Comparison of ENCODE assay signal across 9 cellular contexts in genomic region chr3:192494176-192494575, GRCh38.
DNase-seq lines count a peak whose midpoint lies in the region; ATAC-seq and TF ChIP-seq lines count a peak whose summit lies in the region.
"Had no signal": no experiment of that assay in that cellular context is flagged by ENCODE, and none has a peak within 500 bp of the region (broad histone marks: within the 10 kb centered on the region; RNA-seq: fewer than 3 reads in every experiment).

No MANE protein-coding gene starts in this region.

- H3K9me3 ChIP-seq in BLaER1 = no peaks in the 10 kb centered on the region

- no peak overlapping the region for H3K4me3 ChIP-seq in BLaER1

- H3K27me3 ChIP-seq in BLaER1 = no peaks in the 10 kb centered on the region

- H3K9me3 Mint-ChIP-seq in activated CD4-positive, alpha-beta T cell treated with anti-CD3 and anti-CD28 coated beads, Interleukin-2, amount 10 ng/mL, durations not matched to agents 7 days and 5 days = no peaks in the 10 kb centered on the region

- H3K4me2 ChIP-seq in BLaER1 = peak overlapping the region; percentile 57

- H3K36me3 Mint-ChIP-seq in activated CD4-positive, alpha-beta T cell treated with anti-CD3 and anti-CD28 coated beads, Interleukin-2, amount 10 ng/mL, durations not matched to agents 7 days and 5 days (ENCODE audit: low read depth) = no peaks in the 10 kb centered on the region

- DNase-seq in activated CD4-positive, alpha-beta T cell treated with anti-CD3 and anti-CD28 coated beads, Interleukin-2, amount 10 ng/mL, durations not matched to agents 7 days and 5 days = no peak
- DNase-seq in hepatic stellate cell (ENCODE audit: low spot score) = no peak
- DNase-seq in SHP77 treated with DMSO at 0.1 percent for 48 hours (lab: John Stamatoyannopoulos, UW) = no peak
- no peak for DNase-seq in NCI-H526 treated with DMSO at 0.1 percent for 48 hours (lab: John Stamatoyannopoulos, UW)
- DNase-seq: NCI-H446 treated with DMSO at 0.1 percent for 48 hours had no signal

- H3K27ac Mint-ChIP-seq in activated CD4-positive, alpha-beta T cell treated with anti-CD3 and anti-CD28 coated beads, Interleukin-2, amount 10 ng/mL, durations not matched to agents 7 days and 5 days = no peak overlapping the region

- H3K27me3 Mint-ChIP-seq in activated CD4-positive, alpha-beta T cell treated with anti-CD3 and anti-CD28 coated beads, Interleukin-2, amount 10 ng/mL, durations not matched to agents 7 days and 5 days = no peaks in the 10 kb centered on the region

- H3K4me1 ChIP-seq in BLaER1 = peaks cover 14% of the 10 kb centered on the region

- no peak overlapping the region for H3K4me3 Mint-ChIP-seq in activated CD4-positive, alpha-beta T cell treated with anti-CD3 and anti-CD28 coated beads, Interleukin-2, amount 10 ng/mL, durations not matched to agents 7 days and 5 days

- H3K36me3 ChIP-seq in BLaER1 = no peaks in the 10 kb centered on the region

- ATAC-seq in GM19438 (IDR thresholded peaks at IDR 0.05; ENCODE audit: low read depth, unreplicated experiment) = peak; percentile 62
- peak; percentile 51 for ATAC-seq in HG03521 (IDR thresholded peaks at IDR 0.05; ENCODE audit: unreplicated experiment)

- no peak overlapping the region for H3K9ac ChIP-seq in BLaER1

- no peaks in the 10 kb centered on the region for H3K4me1 Mint-ChIP-seq in activated CD4-positive, alpha-beta T cell treated with anti-CD3 and anti-CD28 coated beads, Interleukin-2, amount 10 ng/mL, durations not matched to agents 7 days and 5 days

- no peaks in the 10 kb centered on the region for H4K20me1 ChIP-seq in BLaER1

- TF ChIP-seq CTCF in VCaP (conservative IDR thresholded peaks at IDR 0.05) = no peak

- POLR2A ChIA-PET in activated CD4-positive, alpha-beta T cell treated with anti-CD3 and anti-CD28 coated beads, Interleukin-2, amount 10 ng/mL, durations not matched to agents 7 days and 5 days (lab: Charles Lee) = no interaction called here

- CTCF ChIA-PET in activated CD4-positive, alpha-beta T cell treated with anti-CD3 and anti-CD28 coated beads, Interleukin-2, amount 10 ng/mL, durations not matched to agents 7 days and 5 days (lab: Charles Lee) = no interaction called here

- H3K27ac ChIP-seq in BLaER1 (peak overlapping the region; percentile 59), VCaP (peak overlapping the region; percentile 0; the same call in 1 of the 2 replicates)
